25 cellular contexts compared by ENCODE assay signal in the genomic region with DNA sequence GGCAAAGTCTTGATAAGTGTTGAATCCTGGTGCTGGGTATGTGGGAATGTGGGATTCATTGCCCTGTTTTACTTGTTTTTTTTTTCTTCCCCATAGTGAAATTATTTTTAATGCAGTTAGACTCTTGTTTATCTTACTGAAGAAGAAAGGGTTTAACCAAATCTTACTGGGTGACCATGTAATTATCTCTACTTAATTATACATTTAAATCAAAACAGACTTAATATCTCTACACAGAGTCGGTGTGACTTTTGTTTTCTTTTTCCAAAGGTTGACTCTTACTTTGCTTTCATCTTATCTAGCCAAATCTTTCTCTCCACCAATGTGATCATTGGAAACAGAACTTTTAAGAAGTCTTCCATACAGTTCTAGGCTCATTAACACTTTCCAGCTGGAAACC.
"Had no signal": no experiment of that assay in that cellular context is flagged by ENCODE, and none has a peak within 500 bp of the region (broad histone marks: within the 10 kb centered on the region; RNA-seq: fewer than 3 reads in every experiment).

No MANE protein-coding gene starts in this region.

- H3K27ac ChIP-seq: ascending aorta, brain microvascular endothelial cell, colonic mucosa, foreskin keratinocyte, lower lobe of right lung, right lobe of liver, skin epidermis, stomach, suprapubic skin, tibial nerve had no signal

- H3K9me3 Mint-ChIP-seq: activated naive CD4-positive, alpha-beta T cell treated with anti-CD3 and anti-CD28 coated beads for 36 hours; activated T-cell treated with anti-CD3 and anti-CD28 coated beads, Interleukin-2, amount 50 U/mL, for 24 hours; activated T-helper 2 cell treated with anti-CD3 and anti-CD28 coated beads, Interferon-gamma antibody, Interleukin-2, Interleukin-4, amounts not matched to agents 10 μg/mL and 5 μg/mL and 100 μg/mL, durations not matched to agents 14 hours and 24 hours and 36 hours; nephron; stimulated activated effector memory CD8-positive, alpha-beta T cell treated with anti-CD3 and anti-CD28 coated beads, Interleukin-12 subunit alpha, Interleukin-12 subunit beta, amount 100 ng/mL, for 72 hours had no signal

- ATAC-seq: foreskin keratinocyte; left lobe of liver; lower lobe of right lung; right lobe of liver; stimulated activated effector memory CD8-positive, alpha-beta T cell treated with anti-CD3 and anti-CD28 coated beads, Interleukin-12 subunit alpha, Interleukin-12 subunit beta, amount 100 ng/mL, for 72 hours; T-helper 17 cell had no signal

- H3K4me1 Mint-ChIP-seq: nephron had no signal

- H3K4me1 ChIP-seq: ascending aorta, colonic mucosa, foreskin keratinocyte, lower lobe of right lung, right lobe of liver, suprapubic skin had no signal

- H3K4me3 Mint-ChIP-seq: activated naive CD4-positive, alpha-beta T cell treated with anti-CD3 and anti-CD28 coated beads for 36 hours; activated T-cell treated with anti-CD3 and anti-CD28 coated beads, Interleukin-2, amount 50 U/mL, for 24 hours; nephron; stimulated activated effector memory CD8-positive, alpha-beta T cell treated with anti-CD3 and anti-CD28 coated beads, Interleukin-12 subunit alpha, Interleukin-12 subunit beta, amount 100 ng/mL, for 72 hours; T-helper 17 cell had no signal

- FAIRE-seq: kidney had no signal

- H3K36me3 ChIP-seq: colonic mucosa had no signal

- H3K27me3 ChIP-seq: ascending aorta, brain microvascular endothelial cell, colonic mucosa, dorsolateral prefrontal cortex, foreskin keratinocyte, right lobe of liver, stomach, suprapubic skin, tibial nerve had no signal

- H3K27me3 Mint-ChIP-seq: activated T-cell treated with anti-CD3 and anti-CD28 coated beads, Interleukin-2, amount 50 U/mL, for 24 hours; T-helper 17 cell had no signal

- H3K9me3 ChIP-seq: ascending aorta, colonic mucosa, lower lobe of right lung, right lobe of liver, stomach, suprapubic skin, tibial nerve had no signal

- H3K27ac Mint-ChIP-seq: activated T-helper 2 cell treated with anti-CD3 and anti-CD28 coated beads, Interferon-gamma antibody, Interleukin-2, Interleukin-4, amounts not matched to agents 10 μg/mL and 5 μg/mL and 100 μg/mL, durations not matched to agents 14 hours and 24 hours and 36 hours; stimulated activated effector memory CD8-positive, alpha-beta T cell treated with anti-CD3 and anti-CD28 coated beads, Interleukin-12 subunit alpha, Interleukin-12 subunit beta, amount 100 ng/mL, for 72 hours had no signal

- H3K4me3 ChIP-seq: ascending aorta, colonic mucosa, dorsolateral prefrontal cortex, lower lobe of right lung, right lobe of liver, skin epidermis, stomach, suprapubic skin, tibial nerve had no signal

- DNase-seq: activated CD4-positive, alpha-beta T cell treated with anti-CD3 and anti-CD28 coated beads, Interleukin-2, amount 50 U/mL, for 1 hour; activated CD4-positive, CD25-positive, alpha-beta regulatory T cell treated with anti-CD3 and anti-CD28 coated beads, Interleukin-2, amount 50 U/mL, for 72 hours; activated CD8-positive, alpha-beta memory T cell treated with anti-CD3 and anti-CD28 coated beads for 24 hours; activated CD8-positive, alpha-beta memory T cell treated with anti-CD3 and anti-CD28 coated beads, Interleukin-2, amount 50 U/mL, for 4 hours; activated naive CD4-positive, alpha-beta T cell treated with anti-CD3 and anti-CD28 coated beads for 36 hours; activated T-cell treated with anti-CD3 and anti-CD28 coated beads, Interleukin-2, amount 50 U/mL, for 24 hours; brain microvascular endothelial cell; caudate nucleus; colonic mucosa; dorsolateral prefrontal cortex; foreskin keratinocyte; kidney; lower lobe of right lung; right lobe of liver; stimulated activated CD4-positive, alpha-beta T cell treated with anti-CD3 and anti-CD28 coated beads, Interleukin-2, amount 100 ng/mL, for 24 hours; stomach; T-helper 17 cell had no signal
